8 cellular contexts compared by ENCODE assay signal in the genomic region with DNA sequence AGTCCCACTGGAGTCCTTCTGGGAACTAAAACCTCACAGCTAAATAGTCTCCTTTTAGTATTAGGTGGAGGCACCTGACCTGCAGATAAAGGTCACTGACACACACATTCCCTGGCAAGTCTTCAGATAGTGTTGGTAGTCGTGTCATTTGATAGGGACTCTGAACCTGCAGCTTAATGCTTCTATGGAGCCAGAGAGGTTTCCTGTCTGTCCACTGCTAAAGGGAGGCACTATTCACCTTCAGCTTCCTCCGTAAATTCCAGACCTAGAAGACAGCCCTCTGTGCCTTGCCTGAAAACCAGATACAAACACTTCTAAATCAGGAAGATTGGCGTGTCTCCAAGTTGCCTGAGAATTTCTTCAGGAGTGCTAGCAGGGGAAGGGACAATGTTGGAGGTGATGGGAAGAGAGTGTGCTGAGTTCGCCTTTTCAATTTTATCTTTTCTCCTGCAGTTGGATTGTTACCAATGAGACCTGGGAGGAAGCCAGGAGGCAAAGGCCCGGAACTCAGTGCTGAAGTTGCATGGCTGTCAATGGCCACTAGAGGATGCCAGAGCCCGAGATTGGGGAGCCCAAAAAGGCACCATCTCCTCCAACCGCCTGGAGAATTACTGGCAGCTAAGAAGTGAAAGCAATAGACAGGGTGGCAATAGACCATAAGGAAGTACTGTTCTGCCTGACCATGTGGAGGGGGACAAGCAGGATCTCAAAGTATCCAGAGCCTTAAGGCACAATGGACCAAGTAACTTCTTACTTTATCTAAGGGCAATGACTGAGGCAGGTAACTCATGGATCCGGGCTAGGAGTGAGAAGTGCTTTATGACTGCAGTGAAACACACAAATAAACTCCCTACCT.
DNase-seq lines count a peak whose midpoint lies in the region; ATAC-seq, FAIRE-seq and TF ChIP-seq lines count a peak whose summit lies in the region.

No MANE protein-coding gene starts in this region.

- H3K36me3 ChIP-seq in GM23338 (ENCODE audit: insufficient read depth): no peaks in the 10 kb centered on the region
- no peaks in the 10 kb centered on the region for H3K36me3 ChIP-seq in pancreas
- H3K36me3 ChIP-seq in upper lobe of left lung: no peaks in the 10 kb centered on the region

- H3K27ac ChIP-seq in GM23338 (ENCODE audit: low read depth) (no peak overlapping the region), RWPE1 (no peak overlapping the region), pancreas (no peak overlapping the region), upper lobe of left lung (no peak overlapping the region)

- intact Hi-C loops in activated T-helper 2 cell treated with anti-CD3 and anti-CD28 coated beads, Interferon-gamma antibody, Interleukin-2, Interleukin-4, amounts not matched to agents 10 μg/mL and 5 μg/mL and 100 μg/mL, durations not matched to agents 14 hours and 24 hours and 36 hours (cut with micrococcal nuclease): loop anchor here (2.0 to 5.0 kb wide), 2 partner anchors 81 to 910 kb away; a partner anchor contains a TSS
- intact Hi-C loops in pancreas (cut with DNase I): no loop called here

- in situ Hi-C loops in G401 (cut with HindIII; ENCODE audit: low sequenced_read_pairs): no loop called here

- H3K4me2 ChIP-seq in GM23338: no peak overlapping the region

- peak; percentile 27 for DNase-seq in G401 (ENCODE audit: low spot score)
- peak; percentile 88 for DNase-seq in GM23338 (ENCODE audit: low spot score)
- DNase-seq in LNCaP clone FGC (ENCODE audit: low read depth): peak; percentile 66
- DNase-seq in RWPE1 (ENCODE audit: low spot score): peak; percentile 70
- peak; percentile 40 for DNase-seq in activated T-helper 2 cell treated with anti-CD3 and anti-CD28 coated beads, Interferon-gamma antibody, Interleukin-2, Interleukin-4, amounts not matched to agents 10 μg/mL and 5 μg/mL and 100 μg/mL, durations not matched to agents 14 hours and 24 hours and 36 hours (ENCODE audit: low spot score)
- DNase-seq in foreskin melanocyte: peak; percentile 43
- peak; percentile 50 to 80 (median 67) for DNase-seq in pancreas
- DNase-seq in upper lobe of left lung: peak in 1 of 2 donors; percentile 73

- no peaks in the 10 kb centered on the region for H3F3A ChIP-seq in GM23338 (replicated peaks; ENCODE audit: low read depth)

- WGBS in pancreas, 2 donors: 31 to 32% methylated on average over 8 of the region's 8 CpGs
- 35 to 43% methylated on average over 8 of the region's 8 CpGs for WGBS in upper lobe of left lung, 2 donors

- H3K27ac Mint-ChIP-seq in GM23338: no peak overlapping the region
- H3K27ac Mint-ChIP-seq in activated T-helper 2 cell treated with anti-CD3 and anti-CD28 coated beads, Interferon-gamma antibody, Interleukin-2, Interleukin-4, amounts not matched to agents 10 μg/mL and 5 μg/mL and 100 μg/mL, durations not matched to agents 14 hours and 24 hours and 36 hours: peak overlapping the region; percentile 28

- H3K4me3 Mint-ChIP-seq in GM23338: no peak overlapping the region
- H3K4me3 Mint-ChIP-seq in activated T-helper 2 cell treated with anti-CD3 and anti-CD28 coated beads, Interferon-gamma antibody, Interleukin-2, Interleukin-4, amounts not matched to agents 10 μg/mL and 5 μg/mL and 100 μg/mL, durations not matched to agents 14 hours and 24 hours and 36 hours (ENCODE audit: low read depth): no peak overlapping the region

- TF ChIP-seq POLR2A in upper lobe of left lung (IDR thresholded peaks at IDR 0.05): no peak

- H3K4me1 ChIP-seq in GM23338 (ENCODE audit: insufficient read depth) (no peaks in the 10 kb centered on the region), pancreas (peaks cover 0 to 4% (median 0%) of the 10 kb centered on the region in 3 donors), upper lobe of left lung (peaks cover 0 to 11% (median 5%) of the 10 kb centered on the region in 4 donors)

- H3K27me3 Mint-ChIP-seq in GM23338 (ENCODE audit: insufficient read depth, low read depth, poor library complexity): no peaks in the 10 kb centered on the region
- H3K27me3 Mint-ChIP-seq in activated T-helper 2 cell treated with anti-CD3 and anti-CD28 coated beads, Interferon-gamma antibody, Interleukin-2, Interleukin-4, amounts not matched to agents 10 μg/mL and 5 μg/mL and 100 μg/mL, durations not matched to agents 14 hours and 24 hours and 36 hours (ENCODE audit: low read depth): peaks cover 4% of the 10 kb centered on the region

- H2AFZ ChIP-seq in GM23338: peak overlapping the region; percentile 85

- peak; percentile 99 for ATAC-seq in GM23338
- peak; percentile 96 to 99 (median 98) for ATAC-seq in pancreas
- ATAC-seq in upper lobe of left lung (ENCODE audit: low FRiP score in 2 of 2): peak; percentile 87 to 88

- CTCF ChIA-PET in RWPE1 (lab: Yijun Ruan, JAX): interaction anchor here (0.5 to 2.0 kb wide), 11 partner anchors 9 to 941 kb away, joined by 3 to 8 read pairs (median 4); no protein-coding TSS in a partner anchor

- peaks cover 7% of the 10 kb centered on the region; the same call in 2 of the 3 replicates for H3K9me3 Mint-ChIP-seq in GM23338
- no peaks in the 10 kb centered on the region for H3K9me3 Mint-ChIP-seq in activated T-helper 2 cell treated with anti-CD3 and anti-CD28 coated beads, Interferon-gamma antibody, Interleukin-2, Interleukin-4, amounts not matched to agents 10 μg/mL and 5 μg/mL and 100 μg/mL, durations not matched to agents 14 hours and 24 hours and 36 hours

- POLR2A ChIA-PET in RWPE1 (lab: Yijun Ruan, JAX; ENCODE audit: low non-redundant PET): no interaction called here

- H3K27me3 ChIP-seq in GM23338 (ENCODE audit: insufficient read depth) (no peaks in the 10 kb centered on the region), pancreas (no peaks in the 10 kb centered on the region), upper lobe of left lung (no peaks in the 10 kb centered on the region)

- TF ChIP-seq EP300 in upper lobe of left lung (IDR thresholded peaks at IDR 0.05): no peak

- H3K79me2 ChIP-seq in GM23338 (replicated peaks; ENCODE audit: insufficient read depth): no peaks in the 10 kb centered on the region

- no peak overlapping the region for H3K4me3 ChIP-seq in GM23338
- no peak overlapping the region for H3K4me3 ChIP-seq in LNCaP clone FGC (ENCODE audit: low read depth, low read length)
- H3K4me3 ChIP-seq in pancreas: no peak overlapping the region
- no peak overlapping the region for H3K4me3 ChIP-seq in upper lobe of left lung

- TF ChIP-seq CTCF in GM23338 (conservative IDR thresholded peaks at IDR 0.05; ENCODE audit: low read depth in 2 of 2) (peak; percentile 93 to 97), LNCaP clone FGC (IDR thresholded peaks at IDR 0.05; ENCODE audit: control insufficient read depth, extremely low read depth, insufficient read depth) (peak; percentile 92), RWPE1 (conservative IDR thresholded peaks at IDR 0.05; ENCODE audit: low read depth) (peak; percentile 97), pancreas (IDR thresholded peaks at IDR 0.05) (peak; percentile 74 to 88 (median 82)), upper lobe of left lung (IDR thresholded peaks at IDR 0.05) (peak; percentile 73 to 89 (median 82))

- H4K20me1 ChIP-seq in GM23338 (replicated peaks; ENCODE audit: insufficient read depth): no peaks in the 10 kb centered on the region

- no peaks in the 10 kb centered on the region; the same call in 1 of the 2 replicates for H3K9me2 ChIP-seq in GM23338 (ENCODE audit: insufficient read depth)

- H3K9me3 ChIP-seq in pancreas (no peaks in the 10 kb centered on the region), upper lobe of left lung (no peaks in the 10 kb centered on the region)

- no peak for FAIRE-seq in pancreas (lab: Jason Lieb, UNC)

- peaks cover 5% of the 10 kb centered on the region; the same call in 2 of the 3 replicates for H3K36me3 Mint-ChIP-seq in GM23338 (ENCODE audit: low read depth)
- H3K36me3 Mint-ChIP-seq in activated T-helper 2 cell treated with anti-CD3 and anti-CD28 coated beads, Interferon-gamma antibody, Interleukin-2, Interleukin-4, amounts not matched to agents 10 μg/mL and 5 μg/mL and 100 μg/mL, durations not matched to agents 14 hours and 24 hours and 36 hours (ENCODE audit: low read depth): no peaks in the 10 kb centered on the region

- H3K4me1 Mint-ChIP-seq in GM23338: peaks cover 2% of the 10 kb centered on the region; the same call in 1 of the 3 replicates
- peaks cover 5% of the 10 kb centered on the region for H3K4me1 Mint-ChIP-seq in activated T-helper 2 cell treated with anti-CD3 and anti-CD28 coated beads, Interferon-gamma antibody, Interleukin-2, Interleukin-4, amounts not matched to agents 10 μg/mL and 5 μg/mL and 100 μg/mL, durations not matched to agents 14 hours and 24 hours and 36 hours (ENCODE audit: low read depth)

TF ChIP-seq in GM23338, 12 proteins besides CTCF, POLR2A, EP300 and RAD21 (continues in another document):
- TF ChIP-seq ZNF331 (CRISPR knock-in tag; IDR thresholded peaks at IDR 0.05; ENCODE audit: low read depth): no peak
